In the genomic region with DNA sequence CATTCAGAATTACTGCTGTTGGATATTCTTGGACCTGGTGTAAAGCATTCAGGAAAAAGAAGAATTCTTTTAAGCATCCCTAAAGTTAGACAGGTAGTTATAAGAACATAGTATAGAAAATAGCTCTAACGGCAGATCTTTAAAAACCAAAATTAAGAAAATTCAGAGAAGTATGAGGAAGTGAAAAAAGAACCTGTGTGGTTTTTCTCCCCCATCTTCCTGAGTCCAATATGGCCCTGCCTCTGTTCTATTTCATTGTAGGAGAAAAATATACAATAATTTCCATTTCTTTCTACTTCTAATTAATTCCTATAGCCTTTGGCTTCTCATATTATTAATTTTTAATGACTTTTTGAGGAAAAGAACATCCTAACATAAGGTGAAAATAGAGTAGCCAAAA, we compare ENCODE assay signal across 15 cellular contexts. TPM values are rescaled to one million over a fixed set of nuclear protein-coding genes. Genes with fewer than 3 reads are reported as not detected.
DNase-seq lines count a peak whose midpoint lies in the region; ATAC-seq, FAIRE-seq and TF ChIP-seq lines count a peak whose summit lies in the region.
"Had no signal": no experiment of that assay in that cellular context is flagged by ENCODE, and none has a peak within 500 bp of the region (broad histone marks: within the 10 kb centered on the region; RNA-seq: fewer than 3 reads in every experiment).

No MANE protein-coding gene starts in this region.

- ATAC-seq in GM21390 (IDR thresholded peaks at IDR 0.05; ENCODE audit: unreplicated experiment) (peak; percentile 52), HG02973 (IDR thresholded peaks at IDR 0.05; ENCODE audit: unreplicated experiment) (peak; percentile 48), HG03571 (IDR thresholded peaks at IDR 0.05; ENCODE audit: unreplicated experiment) (peak; percentile 59)

- no peak overlapping the region for H3K4me3 Mint-ChIP-seq in mesothelial cell of epicardium

- no peaks in the 10 kb centered on the region for H3K36me3 Mint-ChIP-seq in mesothelial cell of epicardium

- DNase-seq in GM18507 (ENCODE audit: extremely low spot score, insufficient read length, low read depth) (no peak), NCI-H226 (no peak), mesothelial cell of epicardium (ENCODE audit: low spot score in 2 of 2, unreplicated experiment in 2 of 2) (no peak), NCI-H524 treated with DMSO at 0.1 percent for 48 hours (lab: John Stamatoyannopoulos, UW) (no peak), cerebellar cortex (ENCODE audit: low spot score) (no peak)
- DNase-seq: activated CD8-positive, alpha-beta memory T cell treated with anti-CD3 and anti-CD28 coated beads, Interleukin-2, amount 50 U/mL, for 48 hours; NCI-H1092; NCI-H510A treated with DMSO at 0.1 percent for 48 hours; SIG-M5; uterus; WERI-Rb-1 had no signal

- H3K9me3 Mint-ChIP-seq in mesothelial cell of epicardium = no peaks in the 10 kb centered on the region

- no peak overlapping the region for H3K27ac Mint-ChIP-seq in mesothelial cell of epicardium

- FAIRE-seq in GM18507 (lab: Jason Lieb, UNC) = peak; percentile 67
- FAIRE-seq: H1 had no signal

- no peaks in the 10 kb centered on the region for H3K27me3 Mint-ChIP-seq in mesothelial cell of epicardium (ENCODE audit: low read depth)

- TF ChIP-seq CTCF in mesothelial cell of epicardium (IDR thresholded peaks at IDR 0.05; ENCODE audit: unreplicated experiment) = no peak

- peaks cover 32% of the 10 kb centered on the region for H3K4me1 Mint-ChIP-seq in mesothelial cell of epicardium

RNA-seq across cellular contexts. Expression of a gene that starts 47.1 kb away (rescaled TPM):
- total RNA-seq in mesothelial cell of epicardium = 4.5 to 5.5 TPM (median 5.3 TPM) in 3 replicates
- total RNA-seq: H1 had no signal
